ENCODE assay signal across 8 cellular contexts in genomic region chr6:24494726-24495515, GRCh38. TPM values are rescaled to one million over a fixed set of nuclear protein-coding genes. Genes with fewer than 3 reads are reported as not detected.
DNase-seq lines count a peak whose midpoint lies in the region; ATAC-seq and TF ChIP-seq lines count a peak whose summit lies in the region.

Gene ALDH5A1 (plus strand): TSS chr6:24494969. CDS start chr6:24494997, 28 bp downstream.

- H3K36me3 ChIP-seq in KOPT-K1 (ENCODE audit: insufficient read depth, low read length): peaks cover 12% of the 10 kb centered on the region; the same call in 1 of the 2 replicates
- H3K36me3 ChIP-seq in heart left ventricle: peaks cover 0 to 6% (median 0%) of the 10 kb centered on the region in 9 donors
- H3K36me3 ChIP-seq in upper lobe of right lung: no peaks in the 10 kb centered on the region

- H3K27me3 Mint-ChIP-seq in activated naive CD8-positive, alpha-beta T cell: no peaks in the 10 kb centered on the region
- H3K27me3 Mint-ChIP-seq in progenitor cell of endocrine pancreas: peaks cover 3% of the 10 kb centered on the region

- 0 to 1% (median 0%) methylated on average over 49 to 94 of the region's 94 CpGs for WGBS in heart left ventricle, 4 donors

- H3K27ac ChIP-seq in KOPT-K1 (ENCODE audit: low read depth, low read length, poor library complexity, severe bottlenecking) (peak within 1 kb of the TSS; percentile 73), heart left ventricle (peak within 1 kb of the TSS; percentile 75 to 92 (median 86)), upper lobe of right lung (peak within 1 kb of the TSS; percentile 80)

- TF ChIP-seq CTCF in heart left ventricle (IDR thresholded peaks at IDR 0.05) (peak in 10 of 12 donors; percentile 3 to 51 (median 18)), progenitor cell of endocrine pancreas (IDR thresholded peaks at IDR 0.05; ENCODE audit: unreplicated experiment) (peak; percentile 32), upper lobe of right lung (IDR thresholded peaks at IDR 0.05) (peak; percentile 25)

- H3K27me3 ChIP-seq in heart left ventricle: peaks cover 0 to 5% (median 0%) of the 10 kb centered on the region in 9 donors
- no peaks in the 10 kb centered on the region for H3K27me3 ChIP-seq in upper lobe of right lung

- H3K4me1 Mint-ChIP-seq in activated naive CD8-positive, alpha-beta T cell (ENCODE audit: low read depth): peaks cover 24% of the 10 kb centered on the region
- H3K4me1 Mint-ChIP-seq in progenitor cell of endocrine pancreas (ENCODE audit: low read depth): peaks cover 5% of the 10 kb centered on the region

- H3K27ac Mint-ChIP-seq in activated naive CD8-positive, alpha-beta T cell: peak within 1 kb of the TSS; percentile 78
- peak within 1 kb of the TSS; percentile 90 for H3K27ac Mint-ChIP-seq in progenitor cell of endocrine pancreas

- H3K9me3 ChIP-seq in KOPT-K1 (ENCODE audit: insufficient read depth, low read length, poor library complexity, severe bottlenecking) (peaks cover 7% of the 10 kb centered on the region), heart left ventricle (peaks cover 0 to 4% (median 0%) of the 10 kb centered on the region in 12 donors), upper lobe of right lung (no peaks in the 10 kb centered on the region)

- H3K4me3 ChIP-seq in heart left ventricle (peak within 1 kb of the TSS; percentile 58 to 96 (median 71)), upper lobe of right lung (peak within 1 kb of the TSS; percentile 70)

- no peaks in the 10 kb centered on the region for H3K9me3 Mint-ChIP-seq in activated naive CD8-positive, alpha-beta T cell (ENCODE audit: low read depth)
- H3K9me3 Mint-ChIP-seq in progenitor cell of endocrine pancreas (ENCODE audit: low read depth): peaks cover 7% of the 10 kb centered on the region

- H3K4me1 ChIP-seq in heart left ventricle: peaks cover 0 to 23% (median 8%) of the 10 kb centered on the region in 12 donors
- peaks cover 12% of the 10 kb centered on the region for H3K4me1 ChIP-seq in upper lobe of right lung

- no peak for TF ChIP-seq POLR2A in heart left ventricle (IDR thresholded peaks at IDR 0.05)

- ATAC-seq in GM21723 (IDR thresholded peaks at IDR 0.05; ENCODE audit: unreplicated experiment) (peak; percentile 72), heart left ventricle (peak; percentile 62 to 93 (median 86)), upper lobe of right lung (peak; percentile 88)

- H3K36me3 Mint-ChIP-seq in activated naive CD8-positive, alpha-beta T cell: peaks cover 2% of the 10 kb centered on the region
- peaks cover 14% of the 10 kb centered on the region for H3K36me3 Mint-ChIP-seq in progenitor cell of endocrine pancreas (ENCODE audit: insufficient read depth)

- intact Hi-C loops in heart left ventricle (cut with DNase I): loop anchor here in 2 of 10 donors (5.0 to 10.0 kb wide), 2 partner anchors 63 to 200 kb away; no protein-coding TSS in a partner anchor
- intact Hi-C loops in upper lobe of right lung (cut with DNase I): no loop called here

- peak within 1 kb of the TSS; percentile 86 for H3K4me3 Mint-ChIP-seq in activated naive CD8-positive, alpha-beta T cell
- peak within 1 kb of the TSS; percentile 76 for H3K4me3 Mint-ChIP-seq in progenitor cell of endocrine pancreas (ENCODE audit: low read depth)

- DNase-seq in ELF-1 (ENCODE audit: low read depth, low spot score) (peak; percentile 76), SKM-1 (lab: John Stamatoyannopoulos, UW; ENCODE audit: unreplicated experiment) (peak; percentile 67), heart left ventricle (peak; percentile 73 to 87 (median 81)), progenitor cell of endocrine pancreas (ENCODE audit: low spot score, unreplicated experiment) (peak; percentile 58), upper lobe of right lung (peak; percentile 90)

RNA-seq across cellular contexts. Expression of gene ALDH5A1, which starts in this region (rescaled TPM):
- total RNA-seq in heart left ventricle: 10 to 100 TPM; 16.6 to 35.5 (median 20.6) TPM
- polyA plus RNA-seq in heart left ventricle: 1 to 10 TPM; 3.0 to 8.9 TPM
- total RNA-seq in progenitor cell of endocrine pancreas: 14.5 and 14.6 TPM in 2 replicates
- total RNA-seq in upper lobe of right lung: 15.5 TPM

Comparison
In these comparisons a context has a peak if more than half of its experiments do, and no peak if none do; other contexts are left out.
1. Peak in every context shown above with its lines: DNase-seq, ATAC-seq, H3K4me3 ChIP-seq and H3K27ac ChIP-seq.